Comparison of ENCODE assay signal across 1 cellular context in the genomic region with DNA sequence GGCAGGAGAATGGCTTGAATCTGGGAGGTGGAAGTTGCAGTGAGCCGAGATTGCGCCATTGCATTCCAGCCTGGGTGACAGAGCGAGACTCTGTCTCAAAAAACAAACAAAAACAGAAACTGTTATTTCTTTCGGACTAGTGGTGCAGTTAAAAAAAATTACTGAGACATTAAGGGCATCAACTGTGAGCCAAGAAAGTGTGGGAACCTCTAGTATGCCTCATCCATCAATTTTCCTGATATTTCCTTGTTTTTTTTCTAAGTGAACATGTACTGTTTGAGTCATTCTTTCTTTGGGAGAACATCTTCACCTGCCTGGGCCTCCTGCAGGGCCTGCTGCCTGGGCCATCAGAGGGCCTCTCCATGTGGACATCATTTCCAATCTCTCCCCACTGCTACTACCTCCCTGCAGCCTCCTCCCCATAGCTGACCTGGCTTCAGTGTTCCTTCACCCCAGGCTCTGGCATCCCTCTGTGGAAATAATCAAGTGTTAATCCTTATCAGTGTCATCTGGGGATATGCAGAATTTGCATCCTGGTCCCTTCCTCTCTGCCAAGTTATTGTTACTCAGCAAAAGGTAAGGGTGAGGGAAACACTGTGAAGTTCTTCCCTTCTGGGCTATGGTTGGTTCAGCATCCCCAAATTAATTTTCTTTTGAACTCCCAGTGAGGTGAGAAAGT.
TF ChIP-seq lines count a peak whose summit lies in the region.

No MANE protein-coding gene starts in this region.

TF ChIP-seq in HepG2, 621 proteins besides CTCF, POLR2A, EP300 and RAD21 (continued from another document):
- TF ChIP-seq, protein P1, sequence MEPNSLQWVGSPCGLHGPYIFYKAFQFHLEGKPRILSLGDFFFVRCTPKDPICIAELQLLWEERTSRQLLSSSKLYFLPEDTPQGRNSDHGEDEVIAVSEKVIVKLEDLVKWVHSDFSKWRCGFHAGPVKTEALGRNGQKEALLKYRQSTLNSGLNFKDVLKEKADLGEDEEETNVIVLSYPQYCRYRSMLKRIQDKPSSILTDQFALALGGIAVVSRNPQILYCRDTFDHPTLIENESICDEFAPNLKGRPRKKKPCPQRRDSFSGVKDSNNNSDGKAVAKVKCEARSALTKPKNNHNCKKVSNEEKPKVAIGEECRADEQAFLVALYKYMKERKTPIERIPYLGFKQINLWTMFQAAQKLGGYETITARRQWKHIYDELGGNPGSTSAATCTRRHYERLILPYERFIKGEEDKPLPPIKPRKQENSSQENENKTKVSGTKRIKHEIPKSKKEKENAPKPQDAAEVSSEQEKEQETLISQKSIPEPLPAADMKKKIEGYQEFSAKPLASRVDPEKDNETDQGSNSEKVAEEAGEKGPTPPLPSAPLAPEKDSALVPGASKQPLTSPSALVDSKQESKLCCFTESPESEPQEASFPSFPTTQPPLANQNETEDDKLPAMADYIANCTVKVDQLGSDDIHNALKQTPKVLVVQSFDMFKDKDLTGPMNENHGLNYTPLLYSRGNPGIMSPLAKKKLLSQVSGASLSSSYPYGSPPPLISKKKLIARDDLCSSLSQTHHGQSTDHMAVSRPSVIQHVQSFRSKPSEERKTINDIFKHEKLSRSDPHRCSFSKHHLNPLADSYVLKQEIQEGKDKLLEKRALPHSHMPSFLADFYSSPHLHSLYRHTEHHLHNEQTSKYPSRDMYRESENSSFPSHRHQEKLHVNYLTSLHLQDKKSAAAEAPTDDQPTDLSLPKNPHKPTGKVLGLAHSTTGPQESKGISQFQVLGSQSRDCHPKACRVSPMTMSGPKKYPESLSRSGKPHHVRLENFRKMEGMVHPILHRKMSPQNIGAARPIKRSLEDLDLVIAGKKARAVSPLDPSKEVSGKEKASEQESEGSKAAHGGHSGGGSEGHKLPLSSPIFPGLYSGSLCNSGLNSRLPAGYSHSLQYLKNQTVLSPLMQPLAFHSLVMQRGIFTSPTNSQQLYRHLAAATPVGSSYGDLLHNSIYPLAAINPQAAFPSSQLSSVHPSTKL (CRISPR knock-in tag; IDR thresholded peaks at IDR 0.05) = peak; percentile 84
- TF ChIP-seq KDM1A (CRISPR knock-in tag; IDR thresholded peaks at IDR 0.05) (0 out of 2 replicates have a peak, but pooled peaks have one; percentile 10), NCOA2 (CRISPR knock-in tag; IDR thresholded peaks at IDR 0.05) (peak; percentile 45; the same call in 1 of the 2 replicates), XBP1 (CRISPR knock-in tag; IDR thresholded peaks at IDR 0.05) (no peak), HOXA7 (CRISPR knock-in tag; IDR thresholded peaks at IDR 0.05) (no peak), HOXA9 (CRISPR knock-in tag; IDR thresholded peaks at IDR 0.05; ENCODE audit: borderline replicate concordance) (0 out of 2 replicates have a peak, but pooled peaks have one; percentile 28), YEATS2 (CRISPR knock-in tag; IDR thresholded peaks at IDR 0.05; ENCODE audit: borderline replicate concordance) (0 out of 2 replicates have a peak, but pooled peaks have one; percentile 39), JUND (CRISPR knock-in tag; IDR thresholded peaks at IDR 0.05) (0 out of 2 replicates have a peak, but pooled peaks have one; percentile 18), CEBPG (CRISPR knock-in tag; IDR thresholded peaks at IDR 0.05) (peak; percentile 95), RCOR2 (CRISPR knock-in tag; IDR thresholded peaks at IDR 0.05) (0 out of 2 replicates have a peak, but pooled peaks have one; percentile 49), ZNF136 (CRISPR knock-in tag; IDR thresholded peaks at IDR 0.05; ENCODE audit: low read depth) (0 out of 2 replicates have a peak, but pooled peaks have one; percentile 53), ISL2 (CRISPR knock-in tag; IDR thresholded peaks at IDR 0.05) (0 out of 2 replicates have a peak, but pooled peaks have one; percentile 32), ZNF292 (CRISPR knock-in tag; IDR thresholded peaks at IDR 0.05; ENCODE audit: borderline replicate concordance, low read depth) (peak; percentile 68; the same call in 1 of the 2 replicates), RBAK (CRISPR knock-in tag; IDR thresholded peaks at IDR 0.05) (no peak), ONECUT2 (CRISPR knock-in tag; IDR thresholded peaks at IDR 0.05) (no peak)
